8 cellular contexts compared by ENCODE assay signal in the genomic region with DNA sequence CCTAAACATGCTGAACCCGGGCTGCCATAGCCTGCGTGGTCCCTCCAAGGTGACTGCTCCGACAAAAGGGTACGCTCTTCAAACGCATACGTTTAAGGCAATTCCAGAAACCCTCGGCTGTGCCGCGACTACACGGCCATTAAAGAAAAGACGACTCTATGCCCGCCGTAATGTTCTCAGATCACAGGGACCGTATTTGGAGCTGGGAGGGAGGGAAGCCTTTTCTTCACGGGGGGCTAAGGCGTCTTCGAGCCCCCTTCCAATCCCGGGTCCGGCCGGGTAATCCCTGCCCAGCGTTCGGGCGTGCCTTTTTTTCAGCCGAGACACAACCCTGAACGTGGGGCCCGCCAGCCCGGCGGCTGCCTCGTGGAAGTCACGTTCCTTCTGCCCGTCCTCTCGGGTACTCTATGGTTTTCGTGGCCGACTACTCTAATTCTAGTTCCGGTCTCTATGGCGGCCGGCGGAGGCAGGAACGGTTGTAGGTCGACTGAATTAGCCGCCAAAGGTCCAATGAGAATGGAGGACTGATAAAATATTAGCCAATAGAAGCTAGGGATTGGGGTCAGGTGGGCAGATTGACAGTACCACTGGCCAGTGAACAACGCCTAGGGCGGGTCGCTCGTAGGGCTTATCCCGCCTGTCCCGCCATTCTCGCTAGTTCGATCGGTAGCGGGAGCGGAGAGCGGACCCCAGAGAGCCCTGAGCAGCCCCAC. TPM values are rescaled to one million over a fixed set of nuclear protein-coding genes. Genes with fewer than 3 reads are reported as not detected.
DNase-seq lines count a peak whose midpoint lies in the region; ATAC-seq and TF ChIP-seq lines count a peak whose summit lies in the region.

A gene (plus strand): TSS at position 648 of the 713 bp plus-strand sequence. CDS start 148 bp downstream, outside the sequence.

- no peaks in the 10 kb centered on the region for H3K27me3 ChIP-seq in testis

- H3K9me3 ChIP-seq in testis: no peaks in the 10 kb centered on the region

- peak; percentile 32 for TF ChIP-seq POLR2A in testis (IDR thresholded peaks at IDR 0.05)

- no peaks in the 10 kb centered on the region for H3K36me3 ChIP-seq in testis (ENCODE audit: low read depth, missing control alignments)

- DNase-seq in NCI-H1092 treated with DMSO at 0.1 percent for 48 hours (lab: John Stamatoyannopoulos, UW) (peak; percentile 100), SKM-1 (lab: John Stamatoyannopoulos, UW; ENCODE audit: unreplicated experiment) (peak; percentile 97), glomerular visceral epithelial cell (ENCODE audit: extremely low spot score) (peak; percentile 99), omental fat pad (ENCODE audit: low spot score) (peak; percentile 94), testis (peak; percentile 99)
- DNase-seq in activated naive CD4-positive, alpha-beta T cell treated with anti-CD3 and anti-CD28 coated beads, Interleukin-2, amount 50 U/mL, for 72 hours (ENCODE audit: low spot score in 2 of 2): peak; percentile 94 to 97

- TF ChIP-seq CTCF in omental fat pad (IDR thresholded peaks at IDR 0.05) (no peak), testis (IDR thresholded peaks at IDR 0.05) (peak in 2 of 3 experiments; percentile 5 to 15)

- peak; percentile 92 for ATAC-seq in HG02610 (IDR thresholded peaks at IDR 0.05; ENCODE audit: unreplicated experiment)
- peak; percentile 95 for ATAC-seq in activated naive CD4-positive, alpha-beta T cell treated with anti-CD3 and anti-CD28 coated beads, Interleukin-2, amount 50 U/mL, for 72 hours
- peak; percentile 96 for ATAC-seq in omental fat pad (ENCODE audit: low FRiP score)

- peaks cover 40 to 44% of the 10 kb centered on the region in 2 donors for H3K36me3 Mint-ChIP-seq in activated naive CD4-positive, alpha-beta T cell treated with anti-CD3 and anti-CD28 coated beads, Interleukin-2, amount 50 U/mL, for 72 hours

- H3K9me3 Mint-ChIP-seq in activated naive CD4-positive, alpha-beta T cell treated with anti-CD3 and anti-CD28 coated beads, Interleukin-2, amount 50 U/mL, for 72 hours: no peaks in the 10 kb centered on the region

- H3K27ac Mint-ChIP-seq in activated naive CD4-positive, alpha-beta T cell treated with anti-CD3 and anti-CD28 coated beads, Interleukin-2, amount 50 U/mL, for 72 hours: peak within 1 kb of the TSS; percentile 99

- H3K4me3 ChIP-seq in GM08714 (ENCODE audit: low read length) (peak within 1 kb of the TSS; percentile 96), testis (peak within 1 kb of the TSS; percentile 68 to 97)

- intact Hi-C loops in testis (cut with DNase I; ENCODE audit: low total_unique reads): no loop called here

- peak within 1 kb of the TSS; percentile 90 to 98 for H3K27ac ChIP-seq in testis

- H3K4me1 ChIP-seq in testis: peaks cover 31% of the 10 kb centered on the region

- WGBS in testis, 2 donors: 0% methylated on average over 29 to 53 of the region's 53 CpGs

RNA-seq across cellular contexts. Expression of the gene that starts here (rescaled TPM):
- total RNA-seq in activated naive CD4-positive, alpha-beta T cell treated with anti-CD3 and anti-CD28 coated beads, Interleukin-2, amount 50 U/mL, for 72 hours: 1,000 to 10,000 TPM in 1 of 2 donors, 100 to 1,000 TPM in 1; 926 to 1,058 TPM
- total RNA-seq in omental fat pad (100 to 1,000 TPM; 509 to 860 (median 681) TPM), testis (100 to 1,000 TPM; 798 to 982 TPM)
- 2,470 TPM for polyA plus RNA-seq in testis (ENCODE audit: insufficient read depth, low read depth, low replicate concordance)

Comparison
In these comparisons a context has a peak if more than half of its experiments do, and no peak if none do; other contexts are left out.
1. Peak in every context shown above with its lines: DNase-seq, ATAC-seq, H3K4me3 ChIP-seq and H3K27ac ChIP-seq.
2. CTCF ChIP-seq: peak in testis (2 of 3); none in omental fat pad (0 of 3).